Comparison of ENCODE assay signal across 8 cellular contexts in genomic region chr1:225877570-225877969, GRCh38. TPM values are rescaled to one million over a fixed set of nuclear protein-coding genes. Genes with fewer than 3 reads are reported as not detected.
DNase-seq lines count a peak whose midpoint lies in the region; ATAC-seq, FAIRE-seq and TF ChIP-seq lines count a peak whose summit lies in the region.

No MANE protein-coding gene starts in this region.

- no peaks in the 10 kb centered on the region for H3F3A ChIP-seq in OCI-LY1 (ENCODE audit: insufficient read depth, low read length)

- CTCF ChIA-PET in A549 (lab: Yijun Ruan, JAX) = interaction anchor here (0.5 to 19.4 kb wide), 20 partner anchors 12 to 403 kb away, joined by 3 to 207 read pairs (median 4); partner anchors contain the start of gene LEFTY1

- TF ChIP-seq POLR2A in A549 (IDR thresholded peaks at IDR 0.05; ENCODE audit: low read length) = no peak

- H3K9me3 ChIP-seq in A549 (no peaks in the 10 kb centered on the region), OCI-LY1 (ENCODE audit: low read length) (no peaks in the 10 kb centered on the region), subcutaneous abdominal adipose tissue (ENCODE audit: control insufficient read depth in 5 of 5, low read length in 5 of 5) (no peaks in the 10 kb centered on the region)

- FAIRE-seq in A549 (lab: Jason Lieb, UNC) (no peak), bronchial epithelial cell (lab: Jason Lieb, UNC) (no peak)

- H3K9ac ChIP-seq in OCI-LY1 (ENCODE audit: low read length) (no peak overlapping the region), subcutaneous abdominal adipose tissue (ENCODE audit: low read length in 5 of 5) (peak overlapping the region in 1 of 5 donors; percentile 44)

- TF ChIP-seq RAD21 in A549 (conservative IDR thresholded peaks at IDR 0.05 in 1 of 2, IDR thresholded peaks at IDR 0.05 in 1 of 2) = peak in 1 of 2 experiments; percentile 43; a peak in 3 of 5 replicates

- POLR2A ChIA-PET in A549 (lab: Yijun Ruan, JAX) = no interaction called here

- peak; percentile 56 to 64 for DNase-seq in A549 (ENCODE audit: low read depth in 1 of 2, low spot score in 1 of 2)
- DNase-seq in EL = peak; percentile 37
- DNase-seq in bronchial epithelial cell (ENCODE audit: low read depth) = no peak
- DNase-seq in kidney epithelial cell (ENCODE audit: low read depth) = no peak

- H3K27ac ChIP-seq in A549 = no peak overlapping the region
- no peak overlapping the region for H3K27ac ChIP-seq in OCI-LY1 (ENCODE audit: low read depth, low read length, poor library complexity, severe bottlenecking)
- peak overlapping the region; percentile 57 for H3K27ac ChIP-seq in subcutaneous abdominal adipose tissue (ENCODE audit: low read depth, low read length)

- TF ChIP-seq CTCF in A549 (IDR thresholded peaks at IDR 0.05) = peak; percentile 51
- TF ChIP-seq CTCF in OCI-LY1 (IDR thresholded peaks at IDR 0.05; ENCODE audit: low read length) = peak; percentile 55
- peak; percentile 54 for TF ChIP-seq CTCF in bronchial epithelial cell (IDR thresholded peaks at IDR 0.05; ENCODE audit: insufficient read depth, low read length, severe bottlenecking)
- peak; percentile 65 for TF ChIP-seq CTCF in kidney epithelial cell (IDR thresholded peaks at IDR 0.05; ENCODE audit: insufficient read depth, low read length, poor library complexity, severe bottlenecking)

- H3K4me2 ChIP-seq in A549 (no peak overlapping the region), OCI-LY1 (ENCODE audit: low read length) (no peak overlapping the region)

- no peaks in the 10 kb centered on the region for H3K36me3 ChIP-seq in OCI-LY1 (ENCODE audit: insufficient read depth, low read length)
- peaks cover 3% of the 10 kb centered on the region for H3K36me3 ChIP-seq in bronchial epithelial cell (ENCODE audit: control insufficient read depth, insufficient read depth, low read length)
- peaks cover 1% of the 10 kb centered on the region for H3K36me3 ChIP-seq in kidney epithelial cell (ENCODE audit: control insufficient read depth, insufficient read depth, low read length)
- H3K36me3 ChIP-seq in subcutaneous abdominal adipose tissue (ENCODE audit: control insufficient read depth in 5 of 5, insufficient read depth in 5 of 5, low read length in 5 of 5) = peaks cover 0 to 44% (median 36%) of the 10 kb centered on the region in 5 donors

- 65% methylated on average over 9 of the region's 10 CpGs for WGBS in A549 (ENCODE audit: missing lambda C conversion rate)

- peaks cover 22% of the 10 kb centered on the region; the same call in 2 of the 3 replicates for H3K4me1 ChIP-seq in A549
- peaks cover 24% of the 10 kb centered on the region for H3K4me1 ChIP-seq in OCI-LY1 (ENCODE audit: insufficient read depth, low read length, severe bottlenecking)
- peaks cover 23 to 52% (median 49%) of the 10 kb centered on the region in 5 donors for H3K4me1 ChIP-seq in subcutaneous abdominal adipose tissue (ENCODE audit: control insufficient read depth in 5 of 5, insufficient read depth in 5 of 5, low read length in 5 of 5)

- TF ChIP-seq EP300 in A549 (IDR thresholded peaks at IDR 0.05) = no peak

- no peaks in the 10 kb centered on the region for H3K9me2 ChIP-seq in OCI-LY1 (ENCODE audit: low read depth, low read length)

- H4K20me1 ChIP-seq in OCI-LY1 (ENCODE audit: insufficient read depth, low read length) = no peaks in the 10 kb centered on the region

- ATAC-seq in A549 = peak; percentile 65
- no peak for ATAC-seq in HG02642 (IDR thresholded peaks at IDR 0.05; ENCODE audit: poor library complexity, unreplicated experiment)
- ATAC-seq in HG03159 (IDR thresholded peaks at IDR 0.05; ENCODE audit: unreplicated experiment) = no peak

- no peak overlapping the region for H3K4me3 ChIP-seq in A549
- H3K4me3 ChIP-seq in OCI-LY1 (ENCODE audit: low read depth, low read length, poor library complexity, severe bottlenecking) = no peak overlapping the region
- no peak overlapping the region for H3K4me3 ChIP-seq in bronchial epithelial cell (ENCODE audit: low read depth, low read length)
- H3K4me3 ChIP-seq in kidney epithelial cell (ENCODE audit: low read depth, low read length) = no peak overlapping the region
- H3K4me3 ChIP-seq in subcutaneous abdominal adipose tissue (ENCODE audit: low read depth in 1 of 5, low read length in 5 of 5) = no peak overlapping the region

- H3K79me2 ChIP-seq in OCI-LY1 (ENCODE audit: insufficient read depth, low read length) = no peaks in the 10 kb centered on the region

- H3K27me3 ChIP-seq in OCI-LY1 (ENCODE audit: insufficient read depth, low read length) = no peaks in the 10 kb centered on the region
- H3K27me3 ChIP-seq in bronchial epithelial cell (ENCODE audit: control insufficient read depth, insufficient read depth, low read length) = peaks cover 15% of the 10 kb centered on the region
- no peaks in the 10 kb centered on the region for H3K27me3 ChIP-seq in kidney epithelial cell (ENCODE audit: control insufficient read depth, insufficient read depth, low read length)
- H3K27me3 ChIP-seq in subcutaneous abdominal adipose tissue (ENCODE audit: control insufficient read depth in 5 of 5, insufficient read depth in 4 of 5, low read length in 5 of 5) = no peaks in the 10 kb centered on the region

- no peak overlapping the region for H2AFZ ChIP-seq in OCI-LY1 (ENCODE audit: low read length)

TF ChIP-seq in A549, 52 proteins besides CTCF, POLR2A, EP300 and RAD21:
- TF ChIP-seq HOXA7 (CRISPR knock-in tag; IDR thresholded peaks at IDR 0.05) (no peak), SMC3 (IDR thresholded peaks at IDR 0.05) (no peak), BHLHE40 (IDR thresholded peaks at IDR 0.05; ENCODE audit: low read depth, low read length) (no peak)

RNA-seq across cellular contexts. Expression of gene TMEM63A, which starts 4.6 kb away (rescaled TPM):
- polyA plus RNA-seq in A549 (2011; rRNA removed) (9.5 and 12.4 TPM in 2 replicates), A549 (2017; fragmentation: RNase III; extraction: RNeasy Plus Mini Kit Qiagen cat#74134 plus additional on column Dnase treatment) (6.9 to 7.5 TPM (median 7.4 TPM) in 3 replicates)
- polyA plus RNA-seq in A549 (2012; cell fraction: cytosol; rRNA removed) = 6.0 and 7.3 TPM in 2 replicates
- 45.6 and 50.6 TPM in 2 replicates for polyA plus RNA-seq in A549 (2012; cell fraction: nucleus; rRNA removed)
- polyA minus RNA-seq in A549 (2011; rRNA and poly(A)+ RNA removed) = 16.4 and 25.5 TPM in 2 replicates
- total RNA-seq in bronchial epithelial cell (4.7 and 7.9 TPM in 2 replicates), kidney epithelial cell (17.5 and 36.2 TPM in 2 replicates)

RNA-seq across cellular contexts. Expression of gene LEFTY1, which starts 11.4 kb away (rescaled TPM):
- 0.93 and 1.00 TPM in 2 replicates for polyA plus RNA-seq in A549 (2011; rRNA removed)
- 0.30 and 0.34 TPM in 2 replicates for polyA plus RNA-seq in A549 (2012; cell fraction: cytosol; rRNA removed)
- 0.61 and 0.64 TPM in 2 replicates for polyA plus RNA-seq in A549 (2012; cell fraction: nucleus; rRNA removed)
- polyA plus RNA-seq in A549 (2017; fragmentation: RNase III; extraction: RNeasy Plus Mini Kit Qiagen cat#74134 plus additional on column Dnase treatment) = 0.10 to 0.32 TPM (median 0.24 TPM) in 3 replicates
- polyA minus RNA-seq in A549 (2011; rRNA and poly(A)+ RNA removed) = 0.29 TPM in 1 of 2 replicates, not detected in the other
- not detected in 2 replicates for total RNA-seq in bronchial epithelial cell
- total RNA-seq in kidney epithelial cell = not detected in 2 replicates

RNA-seq across cellular contexts. Expression of gene PYCR2, which starts 46.5 kb away (rescaled TPM):
- polyA plus RNA-seq in A549 (2011; rRNA removed) (45.4 and 45.8 TPM in 2 replicates), A549 (2017; fragmentation: RNase III; extraction: RNeasy Plus Mini Kit Qiagen cat#74134 plus additional on column Dnase treatment) (48.1 to 56.3 TPM (median 50.5 TPM) in 3 replicates)
- 74.5 and 87.9 TPM in 2 replicates for polyA plus RNA-seq in A549 (2012; cell fraction: cytosol; rRNA removed)
- polyA plus RNA-seq in A549 (2012; cell fraction: nucleus; rRNA removed) = 120 and 161 TPM in 2 replicates
- polyA minus RNA-seq in A549 (2011; rRNA and poly(A)+ RNA removed) = 48.0 and 55.9 TPM in 2 replicates
- total RNA-seq in bronchial epithelial cell (19.5 and 35.3 TPM in 2 replicates), kidney epithelial cell (38.1 and 51.2 TPM in 2 replicates)

Comparison
In these comparisons a context has a peak if more than half of its experiments do, and no peak if none do; other contexts are left out.
1. ATAC-seq: peak in A549 (2 of 2); none in HG02642 (single experiment) and HG03159 (single experiment).
2. DNase-seq: peak in A549 (2 of 2) and EL (single experiment); none in bronchial epithelial cell (single experiment) and kidney epithelial cell (single experiment).
3. Peak in every context shown above with its lines, with median percentiles within 50 percentile points of each other: CTCF ChIP-seq.